Comparison of ENCODE assay signal across 10 cellular contexts in the genomic region with DNA sequence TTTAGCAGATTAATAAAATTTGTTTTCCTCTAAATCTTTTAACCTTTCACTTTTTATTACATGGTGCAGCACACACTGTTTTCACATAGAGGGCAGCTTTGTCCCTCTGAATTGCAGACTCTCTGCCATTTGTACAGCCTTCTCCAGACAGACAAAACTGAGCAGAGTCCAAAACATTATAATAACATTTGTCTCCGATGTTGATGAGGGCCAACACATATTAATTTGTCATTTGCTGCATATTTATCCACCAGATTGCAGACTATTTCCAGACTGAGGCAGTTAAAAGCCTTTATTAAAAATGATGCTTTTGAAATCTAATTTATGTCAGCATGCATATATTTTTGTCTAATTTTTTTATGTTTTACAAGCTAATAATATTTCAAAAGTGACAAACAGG.
DNase-seq lines count a peak whose midpoint lies in the region; FAIRE-seq and TF ChIP-seq lines count a peak whose summit lies in the region.
"Had no signal": no experiment of that assay in that cellular context is flagged by ENCODE, and none has a peak within 500 bp of the region (broad histone marks: within the 10 kb centered on the region; RNA-seq: fewer than 3 reads in every experiment).

No MANE protein-coding gene starts in this region.

- H3K36me3 ChIP-seq in kidney (ENCODE audit: control insufficient read depth in 1 of 2, insufficient read depth in 2 of 2, low read length in 2 of 2), result no peaks in the 10 kb centered on the region

- FAIRE-seq in kidney (lab: Jason Lieb, UNC), result no peak

- H3K4me3 ChIP-seq in kidney (ENCODE audit: low read length in 2 of 2), result no peak overlapping the region

- H3K4me1 ChIP-seq in kidney (ENCODE audit: control insufficient read depth in 1 of 2, insufficient read depth in 1 of 2, low read depth in 1 of 2, low read length in 2 of 2), result no peaks in the 10 kb centered on the region

- TF ChIP-seq CTCF in C4-2B (conservative IDR thresholded peaks at IDR 0.05) (peak; percentile 70), kidney (IDR thresholded peaks at IDR 0.05; ENCODE audit: borderline replicate concordance, extremely low read depth, insufficient read depth) (peak; percentile 20)

- intact Hi-C loops in kidney (cut with DNase I), result no loop called here

- no peak overlapping the region for H3K9ac ChIP-seq in kidney (ENCODE audit: low read length in 2 of 2)

- peak; percentile 9 for DNase-seq in NCI-H1048 (lab: John Stamatoyannopoulos, UW)
- DNase-seq in amniotic epithelial cell (ENCODE audit: low read depth), result peak; percentile 58
- DNase-seq in kidney, result no peak
- DNase-seq in activated CD4-positive, alpha-beta T cell treated with anti-CD3 and anti-CD28 coated beads, Interleukin-2, amount 50 U/mL, for 1 hour, result no peak
- DNase-seq in NCI-H146 treated with DMSO at 0.1 percent for 48 hours (lab: John Stamatoyannopoulos, UW; ENCODE audit: unreplicated experiment), result no peak
- no peak for DNase-seq in ureter (ENCODE audit: low spot score)
- no peak for DNase-seq in activated naive CD4-positive, alpha-beta T cell (lab: John Stamatoyannopoulos, UW)
- DNase-seq: activated naive CD8-positive, alpha-beta T cell treated with anti-CD3 and anti-CD28 coated beads, Interleukin-2, amount 10 ng/mL, durations not matched to agents 7 days and 5 days; NCI-H1436 treated with DMSO at 0.1 percent for 48 hours had no signal

- peaks cover 0 to 2% of the 10 kb centered on the region in 2 donors for H3K9me3 ChIP-seq in kidney (ENCODE audit: control insufficient read depth in 1 of 2, low read length in 2 of 2)

- H3K27ac ChIP-seq in C4-2B (no peak overlapping the region), kidney (ENCODE audit: low read depth in 2 of 2, low read length in 2 of 2) (no peak overlapping the region)

Comparison
In these comparisons a context has a peak if more than half of its experiments do, and no peak if none do; other contexts are left out.
1. DNase-seq: peak in NCI-H1048 (single experiment) and amniotic epithelial cell (single experiment); none in kidney (single experiment), activated CD4-positive, alpha-beta T cell treated with anti-CD3 and anti-CD28 coated beads, Interleukin-2, amount 50 U/mL, for 1 hour (single experiment), NCI-H146 treated with DMSO at 0.1 percent for 48 hours (single experiment), ureter (single experiment) and activated naive CD4-positive, alpha-beta T cell (0 of 4).